In genomic region chr21:41776778-41777177, GRCh38 we compare ENCODE assay signal across 32 cellular contexts.
"Had no signal": no experiment of that assay in that cellular context is flagged by ENCODE, and none has a peak within 500 bp of the region (broad histone marks: within the 10 kb centered on the region; RNA-seq: fewer than 3 reads in every experiment).

No MANE protein-coding gene starts in this region.

- DNase-seq: activated B cell treated with CpG ODN at 0.5 μM for 24 hours; activated CD4-positive, alpha-beta T cell treated with anti-CD3 and anti-CD28 coated beads for 1 hour; activated CD4-positive, alpha-beta T cell treated with anti-CD3 and anti-CD28 coated beads for 48 hours; activated CD4-positive, alpha-beta T cell treated with anti-CD3 and anti-CD28 coated beads, Interleukin-2, amount 50 U/mL, for 4 hours; activated CD8-positive, alpha-beta T cell treated with anti-CD3 and anti-CD28 coated beads for 36 hours; activated gamma-delta T cell treated with Interleukin-2 at 50 U/mL for 16 hours; activated naive CD4-positive, alpha-beta T cell treated with anti-CD3 and anti-CD28 coated beads for 36 hours; activated T-cell treated with anti-CD3 and anti-CD28 coated beads, Interleukin-2, amount 50 U/mL, for 1 hour; activated T-cell treated with anti-CD3 and anti-CD28 coated beads, Interleukin-2, amount 50 U/mL, for 72 hours; adrenal gland; anterior cingulate cortex; brain microvascular endothelial cell; NCI-H1092 treated with DMSO at 0.1 percent for 48 hours; NCI-H1417; NCI-H146; NCI-H187 treated with DMSO at 0.1 percent for 48 hours; NCI-H2081; NCI-H226; NCI-H446 treated with DMSO at 0.1 percent for 48 hours; NCI-H524; NCI-H69; NCI-H82; Peyer's patch; SIG-M5; T-helper 1 cell; T-helper 2 cell; T-helper 9 cell had no signal

- H3K36me3 ChIP-seq: adrenal gland, brain microvascular endothelial cell, cardiac muscle cell, Peyer's patch had no signal

- H3K27me3 ChIP-seq: cardiac muscle cell, Peyer's patch had no signal

- H3K4me3 ChIP-seq: adrenal gland, cardiac muscle cell, Peyer's patch had no signal

- H3K27ac ChIP-seq: adrenal gland, brain microvascular endothelial cell, cardiac muscle cell, KMS-11, Peyer's patch had no signal

- ATAC-seq: activated CD8-positive, alpha-beta T cell treated with anti-CD3 and anti-CD28 coated beads for 36 hours; activated naive CD4-positive, alpha-beta T cell treated with anti-CD3 and anti-CD28 coated beads, Interleukin-2, amount 50 U/mL, for 72 hours; activated T-cell treated with anti-CD3 and anti-CD28 coated beads, Interleukin-2, amount 50 U/mL, for 72 hours; activated T-helper 17 cell treated with anti-CD3 and anti-CD28 coated beads, Interleukin-2, amount 50 U/mL, for 72 hours; Right ventricle myocardium inferior had no signal

- H3K4me2 ChIP-seq: KMS-11 had no signal

- H3K9me3 ChIP-seq: adrenal gland, Peyer's patch had no signal

- H3K9ac ChIP-seq: KMS-11 had no signal
